22 cellular contexts compared by ENCODE assay signal in genomic region chr1:212689758-212690540, GRCh38. TPM values are rescaled to one million over a fixed set of nuclear protein-coding genes. Genes with fewer than 3 reads are reported as not detected.
A peak's percentile ranks its signal among the peaks of the same experiment; 100 is the strongest.
DNase-seq lines count a peak whose midpoint lies in the region; ATAC-seq, FAIRE-seq and TF ChIP-seq lines count a peak whose summit lies in the region.
"Had no signal": no experiment of that assay in that cellular context is flagged by ENCODE, and none has a peak within 500 bp of the region (broad histone marks: within the 10 kb centered on the region; RNA-seq: fewer than 3 reads in every experiment).

No MANE protein-coding gene starts in this region.

- peak overlapping the region; percentile 2 for H4K91ac ChIP-seq in H9 (ENCODE audit: insufficient read length, low read depth, low read length)

- no peak overlapping the region for H3K23ac ChIP-seq in H9 (ENCODE audit: insufficient read length, low read depth, low read length)

- peak overlapping the region; percentile 13 for H3K18ac ChIP-seq in H9 (ENCODE audit: insufficient read length, low read depth, low read length)

- H3K4me2 ChIP-seq in H9 (ENCODE audit: insufficient read depth, insufficient read length, low read length), result no peak overlapping the region

- no peak overlapping the region for H3K4ac ChIP-seq in H9 (ENCODE audit: low read depth, low read length)

- H3K27ac ChIP-seq in H9 (ENCODE audit: insufficient read length, low read depth, low read length), result no peak overlapping the region
- no peak overlapping the region for H3K27ac ChIP-seq in endodermal cell (ENCODE audit: low read depth, low read length)
- H3K27ac ChIP-seq in colonic mucosa, result no peak overlapping the region
- H3K27ac ChIP-seq: SJCRH30 had no signal

- no peak overlapping the region for H2BK15ac ChIP-seq in H9 (ENCODE audit: low read depth, low read length)

- H3K9ac ChIP-seq in H9 (ENCODE audit: extremely low read depth, insufficient read length, low read length), result no peak overlapping the region
- H3K9ac ChIP-seq in endodermal cell (ENCODE audit: extremely low read depth, low read length, poor library complexity, severe bottlenecking), result no peak overlapping the region
- no peak overlapping the region for H3K9ac ChIP-seq in colonic mucosa (ENCODE audit: low read depth in 2 of 2, low read length in 2 of 2)

- CTCF ChIA-PET in WTC11 (lab: Charles Lee), result interaction anchor here (0.8 to 3.6 kb wide), 6 partner anchors 9 to 213 kb away, joined by 5 to 24 read pairs (median 8); partner anchors contain the start of genes ATF3 and BATF3

- no peak overlapping the region for H2BK12ac ChIP-seq in H9 (ENCODE audit: insufficient read length, low read depth, low read length)

- no peak overlapping the region for H4K5ac ChIP-seq in H9 (ENCODE audit: insufficient read length, low read depth, low read length)

- H3K36me3 ChIP-seq in endodermal cell (ENCODE audit: control insufficient read depth, insufficient read depth, low read length) (no peaks in the 10 kb centered on the region), colonic mucosa (no peaks in the 10 kb centered on the region)
- H3K36me3 ChIP-seq: BE2C, SJCRH30 had no signal

- POLR2A ChIA-PET in WTC11 (lab: Charles Lee), result no interaction called here

- H3K4me1 Mint-ChIP-seq in H9 (0 out of 4 replicates have a peak, but pooled peaks cover 0 to 4% of the 10 kb centered on the region in 2 experiments), WTC11 (peaks cover 10% of the 10 kb centered on the region), endodermal cell (no peaks in the 10 kb centered on the region)
- H3K4me1 Mint-ChIP-seq in T-helper 2 cell treated with Interferon-gamma antibody and Interleukin-4, amounts not matched to agents 5 μg/mL and 100 μg/mL, for 36 hours (ENCODE audit: low read depth), result peaks cover 20% of the 10 kb centered on the region

- H2AFZ ChIP-seq in H9 (ENCODE audit: low read length), result no peak overlapping the region

- no peaks in the 10 kb centered on the region for H3K79me2 ChIP-seq in H9 (ENCODE audit: insufficient read depth, low read length)

- no peak overlapping the region for H2BK5ac ChIP-seq in H9 (ENCODE audit: insufficient read length, low read length)

- H3K27ac Mint-ChIP-seq in H9 (no peak overlapping the region), WTC11 (no peak overlapping the region), endodermal cell (no peak overlapping the region)
- no peak overlapping the region for H3K27ac Mint-ChIP-seq in T-helper 2 cell treated with Interferon-gamma antibody and Interleukin-4, amounts not matched to agents 5 μg/mL and 100 μg/mL, for 36 hours

- intact Hi-C loops in colonic mucosa (cut with DNase I), result no loop called here

- 100% methylated on average over 3 of the region's 12 CpGs for WGBS in H9 (ENCODE audit: extremely low coverage, insufficient read length, low lambda C conversion rate)
- WGBS in endodermal cell (ENCODE audit: insufficient coverage in 1 of 2, insufficient read length in 1 of 2), 2 experiments, result 81 to 82% methylated on average over 9 to 12 of the region's 12 CpGs

- no peaks in the 10 kb centered on the region for H3K23me2 ChIP-seq in H9 (ENCODE audit: insufficient read length, low read depth, low read length, poor library complexity, severe bottlenecking)

- no peak overlapping the region for H3T11ph ChIP-seq in H9 (ENCODE audit: low read length)

- TF ChIP-seq CTCF in H9 (conservative IDR thresholded peaks at IDR 0.05) (no peak), WTC11 (IDR thresholded peaks at IDR 0.05) (no peak), endodermal cell (conservative IDR thresholded peaks at IDR 0.05) (no peak), colonic mucosa (IDR thresholded peaks at IDR 0.05) (no peak)

- no peaks in the 10 kb centered on the region for H3K79me1 ChIP-seq in H9 (ENCODE audit: insufficient read depth, low read depth, low read length, poor library complexity, severe bottlenecking)

- H4K8ac ChIP-seq in H9 (replicated peaks; ENCODE audit: insufficient read length, low read depth, low read length), result no peak overlapping the region

- H3K36me3 Mint-ChIP-seq in H9 (ENCODE audit: insufficient read depth in 1 of 3, low read depth in 3 of 3) (no peaks in the 10 kb centered on the region), WTC11 (no peaks in the 10 kb centered on the region), endodermal cell (ENCODE audit: low read depth) (no peaks in the 10 kb centered on the region)
- H3K36me3 Mint-ChIP-seq in T-helper 2 cell treated with Interferon-gamma antibody and Interleukin-4, amounts not matched to agents 5 μg/mL and 100 μg/mL, for 36 hours (ENCODE audit: low read depth), result peaks cover 8% of the 10 kb centered on the region

- peak; percentile 57 for ATAC-seq in WTC11

- no peak overlapping the region for H2BK120ac ChIP-seq in H9 (ENCODE audit: low read depth, low read length, poor library complexity, severe bottlenecking)

- H3K4me3 ChIP-seq in endodermal cell (ENCODE audit: low read length) (no peak overlapping the region), colonic mucosa (no peak overlapping the region)
- H3K4me3 ChIP-seq: SJCRH30 had no signal

- H3K27me3 ChIP-seq in H9 (ENCODE audit: insufficient read depth, low read length) (no peaks in the 10 kb centered on the region), endodermal cell (ENCODE audit: control insufficient read depth, insufficient read depth, low read length, poor library complexity, severe bottlenecking) (no peaks in the 10 kb centered on the region), colonic mucosa (no peaks in the 10 kb centered on the region)
- H3K27me3 ChIP-seq: BE2C, SJCRH30 had no signal

- H4K20me1 ChIP-seq in H9 (ENCODE audit: control insufficient read depth, insufficient read depth, insufficient read length), result no peaks in the 10 kb centered on the region

- no peak for DNase-seq in GM12891 (ENCODE audit: insufficient read length, low spot score)
- no peak for DNase-seq in H9
- no peak for DNase-seq in WTC11 (ENCODE audit: low spot score)
- peak; percentile 48 for DNase-seq in endodermal cell
- DNase-seq in KBM-7, result no peak
- DNase-seq in colonic mucosa, result no peak
- no peak for DNase-seq in T-helper 2 cell treated with Interferon-gamma antibody and Interleukin-4, amounts not matched to agents 5 μg/mL and 100 μg/mL, for 36 hours (ENCODE audit: low spot score)
- no peak for DNase-seq in mesenteric fat pad (ENCODE audit: low spot score)
- DNase-seq: BE2C, DMS53, HCEC 1CT, KG1, NCI-H1092 treated with DMSO at 0.1 percent for 48 hours, NCI-H146, NCI-H2029, NCI-H2171, NCI-H345, NCI-H524, OCI-M1, SJCRH30 had no signal

- H3K27me3 Mint-ChIP-seq in H9 (ENCODE audit: low read depth), result peaks cover 20% of the 10 kb centered on the region
- no peaks in the 10 kb centered on the region; the same call in 1 of the 2 replicates for H3K27me3 Mint-ChIP-seq in WTC11 (ENCODE audit: low read depth)
- no peaks in the 10 kb centered on the region for H3K27me3 Mint-ChIP-seq in endodermal cell (ENCODE audit: insufficient read depth)
- H3K27me3 Mint-ChIP-seq in T-helper 2 cell treated with Interferon-gamma antibody and Interleukin-4, amounts not matched to agents 5 μg/mL and 100 μg/mL, for 36 hours (ENCODE audit: low read depth), result no peaks in the 10 kb centered on the region

- H3K56ac ChIP-seq in H9 (ENCODE audit: insufficient read length, low read depth, low read length), result peak overlapping the region; percentile 70

- FAIRE-seq in GM12891 (lab: Jason Lieb, UNC), result peak; percentile 80
- FAIRE-seq: D721Med, RCC 7860 had no signal

- H2BK20ac ChIP-seq in H9 (ENCODE audit: low read depth, low read length, poor library complexity, severe bottlenecking), result no peak overlapping the region

- no peak overlapping the region for H3K4me3 Mint-ChIP-seq in H9
- no peak overlapping the region for H3K4me3 Mint-ChIP-seq in WTC11
- H3K4me3 Mint-ChIP-seq in endodermal cell, result no peak overlapping the region
- H3K4me3 Mint-ChIP-seq in T-helper 2 cell treated with Interferon-gamma antibody and Interleukin-4, amounts not matched to agents 5 μg/mL and 100 μg/mL, for 36 hours, result no peak overlapping the region

- no peak for TF ChIP-seq POLR2A in GM12891 (IDR thresholded peaks at IDR 0.05; ENCODE audit: low read depth, low read length)

- in situ Hi-C loops in KBM-7 (cut with MboI; ENCODE audit: low pct_unique_long_range_greater_than_20kb, low sequenced_read_pairs), result no loop called here

- no peak overlapping the region for H2AK5ac ChIP-seq in H9 (ENCODE audit: insufficient read length, low read length)

- H3K9me3 Mint-ChIP-seq in H9, result no peaks in the 10 kb centered on the region
- no peaks in the 10 kb centered on the region for H3K9me3 Mint-ChIP-seq in WTC11
- H3K9me3 Mint-ChIP-seq in endodermal cell, result no peaks in the 10 kb centered on the region
- no peaks in the 10 kb centered on the region for H3K9me3 Mint-ChIP-seq in T-helper 2 cell treated with Interferon-gamma antibody and Interleukin-4, amounts not matched to agents 5 μg/mL and 100 μg/mL, for 36 hours

- no peak overlapping the region for H3K14ac ChIP-seq in H9 (ENCODE audit: insufficient read depth, low read length)

- no peaks in the 10 kb centered on the region for H3K9me3 ChIP-seq in H9 (ENCODE audit: control insufficient read depth, low read depth, low read length)
- H3K9me3 ChIP-seq in endodermal cell (ENCODE audit: control insufficient read depth, low read length), result no peaks in the 10 kb centered on the region
- H3K9me3 ChIP-seq in colonic mucosa, result no peaks in the 10 kb centered on the region
- H3K9me3 ChIP-seq: BE2C, SJCRH30 had no signal

- H3K4me1 ChIP-seq in H9 (ENCODE audit: insufficient read depth, low read length) (peaks cover 5% of the 10 kb centered on the region; the same call in 1 of the 2 replicates), endodermal cell (ENCODE audit: control insufficient read depth, insufficient read depth, low read length) (no peaks in the 10 kb centered on the region), colonic mucosa (no peaks in the 10 kb centered on the region)
- H3K4me1 ChIP-seq: BE2C, SJCRH30 had no signal

TF ChIP-seq in GM12891, 5 proteins besides CTCF, POLR2A, EP300 and RAD21:
- TF ChIP-seq PAX5 (IDR thresholded peaks at IDR 0.05; ENCODE audit: insufficient read depth, low read length, severe bottlenecking), result no peak
- TF ChIP-seq POLR2AphosphoS5 (IDR thresholded peaks at IDR 0.05; ENCODE audit: low read depth, low read length), result no peak
- no peak for TF ChIP-seq TAF1 (IDR thresholded peaks at IDR 0.05; ENCODE audit: low read depth, low read length)

TF ChIP-seq in WTC11, 78 proteins besides CTCF, POLR2A, EP300 and RAD21:
- TF ChIP-seq TCF7 (CRISPR knock-in tag; IDR thresholded peaks at IDR 0.05; ENCODE audit: low read depth), result no peak
- TF ChIP-seq SMAD3 (CRISPR knock-in tag; IDR thresholded peaks at IDR 0.05; ENCODE audit: borderline replicate concordance), result no peak
- no peak for TF ChIP-seq EMX1 (CRISPR knock-in tag; IDR thresholded peaks at IDR 0.05)
- TF ChIP-seq JUN (CRISPR knock-in tag; IDR thresholded peaks at IDR 0.05), result no peak

RNA-seq across cellular contexts. Expression of gene BATF3, which starts 9.7 kb away (rescaled TPM):
- 20.3 TPM for polyA plus RNA-seq in GM12891 (2012; ENCODE audit: low read depth, missing spikeins)
- 2.1 and 2.2 TPM in 2 replicates for total RNA-seq in H9 (2021)
- 3.9 to 6.1 TPM (median 3.9 TPM) in 3 replicates for total RNA-seq in WTC11 (2021)
- 1 to 10 TPM; 1.5 to 4.0 TPM for total RNA-seq in endodermal cell
- polyA plus RNA-seq in endodermal cell (2013, experiment 1 of 2), result 1.1 TPM
- 0.70 TPM for polyA plus RNA-seq in endodermal cell (2013, experiment 2 of 2)
- under 1 TPM; 0.74 to 0.88 TPM for total RNA-seq in colonic mucosa
- total RNA-seq in mesenteric fat pad, result 18.8 TPM
